ENCODE assay signal across 23 cellular contexts in the genomic region with DNA sequence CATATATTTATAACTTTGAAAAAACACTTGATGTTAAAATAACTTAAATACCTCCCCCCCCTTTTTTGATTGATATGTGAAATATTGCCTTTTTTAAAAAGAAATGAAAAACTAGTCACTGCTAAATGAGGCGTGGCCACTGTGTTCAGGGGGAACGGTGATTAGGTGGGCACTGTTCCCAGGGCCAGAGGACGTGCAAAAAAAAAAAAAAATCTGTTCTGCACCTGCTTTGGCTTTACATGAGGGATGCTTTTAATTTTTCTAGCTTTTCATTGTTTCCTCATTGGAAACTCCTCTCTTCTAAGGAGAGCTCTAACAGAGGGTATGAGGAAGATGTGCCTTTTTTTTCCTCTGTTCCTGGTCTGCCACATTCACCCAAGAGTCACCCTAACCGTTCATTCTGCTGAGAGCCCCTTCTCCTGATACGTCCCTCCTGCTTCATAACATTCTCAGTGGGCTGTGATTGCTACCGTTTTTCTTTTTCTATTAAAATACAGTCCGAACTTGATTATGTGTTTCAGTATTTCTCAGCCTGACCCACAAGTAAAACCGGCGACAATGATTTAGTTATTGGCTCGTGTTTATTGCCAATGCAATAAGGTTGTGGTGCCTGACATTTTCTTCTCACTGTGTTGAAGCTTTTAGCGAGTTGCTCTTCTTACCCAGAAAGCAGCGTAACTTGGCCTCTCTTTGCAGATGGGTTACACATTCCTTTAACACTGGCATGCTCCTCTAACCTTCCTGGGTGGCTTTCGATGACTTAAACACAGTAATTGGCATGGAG.
DNase-seq lines count a peak whose midpoint lies in the region; ATAC-seq and TF ChIP-seq lines count a peak whose summit lies in the region.
"Had no signal": no experiment of that assay in that cellular context is flagged by ENCODE, and none has a peak within 500 bp of the region (broad histone marks: within the 10 kb centered on the region; RNA-seq: fewer than 3 reads in every experiment).

No MANE protein-coding gene starts in this region.

- POLR2A ChIA-PET in Caco-2 (lab: Charles Lee), result no interaction called here

- peaks cover 78% of the 10 kb centered on the region for H3K4me1 Mint-ChIP-seq in brain
- H3K4me1 Mint-ChIP-seq in neural progenitor cell, result peaks cover 57% of the 10 kb centered on the region
- no peaks in the 10 kb centered on the region for H3K4me1 Mint-ChIP-seq in Caco-2 (ENCODE audit: low read depth, unreplicated experiment)
- H3K4me1 Mint-ChIP-seq: IgD-negative memory B cell had no signal

- CTCF ChIA-PET in Caco-2 (lab: Charles Lee), result no interaction called here

- TF ChIP-seq CTCF in brain (conservative IDR thresholded peaks at IDR 0.05) (no peak), neural progenitor cell (IDR thresholded peaks at IDR 0.05) (no peak), Caco-2 (IDR thresholded peaks at IDR 0.05; ENCODE audit: insufficient read depth in 1 of 2, low read depth in 1 of 2, low read length in 1 of 2, severe bottlenecking in 1 of 2, unreplicated experiment in 1 of 2) (no peak)

- H3K79me2 ChIP-seq in neural progenitor cell (ENCODE audit: low read depth), result no peaks in the 10 kb centered on the region

- H3K36me3 Mint-ChIP-seq in brain, result no peaks in the 10 kb centered on the region
- peaks cover 1% of the 10 kb centered on the region for H3K36me3 Mint-ChIP-seq in neural progenitor cell
- no peaks in the 10 kb centered on the region for H3K36me3 Mint-ChIP-seq in Caco-2 (ENCODE audit: insufficient read depth, unreplicated experiment)
- H3K36me3 Mint-ChIP-seq: IgD-negative memory B cell had no signal

- H3K36me3 ChIP-seq in neural progenitor cell, result no peaks in the 10 kb centered on the region
- no peaks in the 10 kb centered on the region for H3K36me3 ChIP-seq in Caco-2 (ENCODE audit: control insufficient read depth, insufficient read depth, low read length)
- H3K36me3 ChIP-seq: BLaER1 treated with 17β-estradiol and CSF1 and Interleukin-3, amounts not matched to agents 10 nM and 100 nM had no signal

- no peaks in the 10 kb centered on the region for H3F3A ChIP-seq in neural progenitor cell (ENCODE audit: low read depth)

- ATAC-seq in sciatic nerve, result no peak

- peak; percentile 50 for DNase-seq in DMS79 (lab: John Stamatoyannopoulos, UW)
- DNase-seq in NCI-H1105 (lab: John Stamatoyannopoulos, UW), result peak; percentile 58
- DNase-seq in neural progenitor cell (ENCODE audit: low spot score), result no peak
- no peak for DNase-seq in Caco-2
- DNase-seq in stimulated activated naive CD4-positive, alpha-beta T cell (lab: John Stamatoyannopoulos, UW), result no peak
- DNase-seq in sciatic nerve (ENCODE audit: low spot score), result no peak
- DNase-seq: AML-193; CD4-positive, alpha-beta T cell; COR-L47; DND-41; NCI-H1092; NCI-H1436 treated with DMSO at 0.1 percent for 48 hours; NCI-H187 treated with DMSO at 0.1 percent for 48 hours; NCI-H446 treated with DMSO at 0.1 percent for 48 hours; NCI-H526; NCI-H82; OCI-M1; SIG-M5 had no signal

- H3K9ac ChIP-seq in neural progenitor cell, result no peak overlapping the region
- H3K9ac ChIP-seq: BLaER1 treated with 17β-estradiol and CSF1 and Interleukin-3, amounts not matched to agents 10 nM and 100 nM; KMS-11 had no signal

- H4K20me1 ChIP-seq in neural progenitor cell (ENCODE audit: low read depth), result no peaks in the 10 kb centered on the region
- H4K20me1 ChIP-seq: BLaER1 treated with 17β-estradiol and CSF1 and Interleukin-3, amounts not matched to agents 10 nM and 100 nM had no signal

- H3K27me3 Mint-ChIP-seq in brain (peaks cover 8% of the 10 kb centered on the region), neural progenitor cell (ENCODE audit: insufficient read depth, low read depth) (peaks cover 5% of the 10 kb centered on the region), Caco-2 (ENCODE audit: insufficient read depth, unreplicated experiment) (no peaks in the 10 kb centered on the region)
- H3K27me3 Mint-ChIP-seq: CD4-positive, alpha-beta T cell; IgD-negative memory B cell had no signal

- H3K27me3 ChIP-seq in neural progenitor cell (no peaks in the 10 kb centered on the region), Caco-2 (replicated peaks; ENCODE audit: control insufficient read depth, insufficient read depth, low read length) (0 out of 2 replicates have a peak, but pooled peaks cover 1% of the 10 kb centered on the region)
- H3K27me3 ChIP-seq: BLaER1 treated with 17β-estradiol and CSF1 and Interleukin-3, amounts not matched to agents 10 nM and 100 nM had no signal

- H3K9me3 Mint-ChIP-seq in brain (no peaks in the 10 kb centered on the region), neural progenitor cell (no peaks in the 10 kb centered on the region), Caco-2 (ENCODE audit: unreplicated experiment) (no peaks in the 10 kb centered on the region)
- H3K9me3 Mint-ChIP-seq: CD4-positive, alpha-beta T cell had no signal

- no peak overlapping the region for H2AFZ ChIP-seq in neural progenitor cell (replicated peaks)

- no peak overlapping the region for H3K27ac ChIP-seq in neural progenitor cell
- H3K27ac ChIP-seq: BLaER1 treated with 17β-estradiol and CSF1 and Interleukin-3, amounts not matched to agents 10 nM and 100 nM; KMS-11; SK-N-MC had no signal

- H3K27ac Mint-ChIP-seq in brain (peak overlapping the region; percentile 4 to 73 (median 39)), neural progenitor cell (peak overlapping the region; percentile 13), Caco-2 (ENCODE audit: unreplicated experiment) (no peak overlapping the region)
- H3K27ac Mint-ChIP-seq: CD4-positive, alpha-beta T cell; IgD-negative memory B cell had no signal

- H3K9me3 ChIP-seq in neural progenitor cell (ENCODE audit: low read depth), result no peaks in the 10 kb centered on the region
- H3K9me3 ChIP-seq in Caco-2, result no peaks in the 10 kb centered on the region
- H3K9me3 ChIP-seq: BLaER1 treated with 17β-estradiol and CSF1 and Interleukin-3, amounts not matched to agents 10 nM and 100 nM had no signal

- intact Hi-C loops in Caco-2 (cut with micrococcal nuclease; ENCODE audit: unreplicated experiment), result no loop called here
- intact Hi-C loops in sciatic nerve (cut with DNase I), result no loop called here

- H3K4me3 ChIP-seq in neural progenitor cell (no peak overlapping the region), Caco-2 (ENCODE audit: low read depth, low read length) (no peak overlapping the region)
- H3K4me3 ChIP-seq: BLaER1 treated with 17β-estradiol and CSF1 and Interleukin-3, amounts not matched to agents 10 nM and 100 nM; SK-N-MC had no signal

- H3K4me1 ChIP-seq in neural progenitor cell (peaks cover 18% of the 10 kb centered on the region), Caco-2 (no peaks in the 10 kb centered on the region)
- H3K4me1 ChIP-seq: BLaER1 treated with 17β-estradiol and CSF1 and Interleukin-3, amounts not matched to agents 10 nM and 100 nM had no signal

- BruUV-seq in Caco-2 (replicated peaks; lab: Mats Ljungman, UMichigan), result no TSS peak

- no peak overlapping the region for H3K4me2 ChIP-seq in neural progenitor cell
- H3K4me2 ChIP-seq: BLaER1 treated with 17β-estradiol and CSF1 and Interleukin-3, amounts not matched to agents 10 nM and 100 nM; KMS-11 had no signal

- H3K4me3 Mint-ChIP-seq in brain (peak overlapping the region in 1 of 5 experiments; percentile 29), neural progenitor cell (no peak overlapping the region), Caco-2 (ENCODE audit: unreplicated experiment) (no peak overlapping the region)
- H3K4me3 Mint-ChIP-seq: CD4-positive, alpha-beta T cell; IgD-negative memory B cell had no signal

Comparison
In these comparisons a context has a peak if more than half of its experiments do, and no peak if none do; other contexts are left out.
1. DNase-seq: peak in DMS79 (single experiment) and NCI-H1105 (single experiment); none in neural progenitor cell (single experiment), Caco-2 (0 of 2), stimulated activated naive CD4-positive, alpha-beta T cell (0 of 6) and sciatic nerve (single experiment).